In the genomic region with DNA sequence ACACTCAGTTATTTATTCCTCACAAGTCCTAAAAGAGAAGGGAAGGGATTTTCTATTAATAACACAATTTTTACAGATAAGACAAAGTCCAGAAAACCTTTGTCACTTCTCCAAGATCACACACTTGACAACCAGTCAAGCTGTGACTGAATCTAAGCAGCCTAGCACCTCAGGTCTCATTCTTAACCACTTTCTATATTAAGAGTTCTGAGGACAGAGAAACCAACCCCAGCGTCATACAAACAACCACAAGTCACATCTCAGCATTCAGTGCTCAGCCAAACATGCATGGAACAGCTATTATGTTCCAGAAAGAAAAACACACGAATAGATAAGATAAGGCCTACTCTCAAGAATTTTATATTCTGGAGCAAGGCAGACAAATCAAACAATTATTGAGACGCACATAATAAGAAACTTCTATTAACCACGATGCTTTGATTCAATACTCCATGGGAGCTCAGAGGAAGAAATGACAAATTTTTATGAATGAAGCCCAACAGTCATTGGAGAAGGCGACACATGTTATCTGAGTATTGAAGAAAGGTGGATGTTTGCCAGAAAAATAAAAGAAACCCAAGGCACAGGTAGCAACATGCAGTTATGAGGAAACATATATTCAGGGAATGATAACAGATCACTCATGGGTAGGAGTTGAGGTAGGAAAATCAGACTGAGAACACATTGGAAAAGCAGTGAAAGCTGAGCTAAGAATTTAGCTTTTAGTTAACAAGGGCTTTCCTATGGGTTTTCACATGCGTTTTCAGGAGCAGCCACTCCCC, we compare ENCODE assay signal across 22 cellular contexts.
A peak's percentile ranks its signal among the peaks of the same experiment; 100 is the strongest.
DNase-seq lines count a peak whose midpoint lies in the region; ATAC-seq, FAIRE-seq and TF ChIP-seq lines count a peak whose summit lies in the region.
"Had no signal": no experiment of that assay in that cellular context is flagged by ENCODE, and none has a peak within 500 bp of the region (broad histone marks: within the 10 kb centered on the region; RNA-seq: fewer than 3 reads in every experiment).

No MANE protein-coding gene starts in this region.

- peak; percentile 94 for ATAC-seq in GM18867 (IDR thresholded peaks at IDR 0.05; ENCODE audit: unreplicated experiment)
- peak; percentile 58 for ATAC-seq in HG03442 (IDR thresholded peaks at IDR 0.05; ENCODE audit: unreplicated experiment)
- peak; percentile 79 to 85 for ATAC-seq in right cardiac atrium
- ATAC-seq: activated CD8-positive, alpha-beta T cell treated with anti-CD3 and anti-CD28 coated beads, Interleukin-2, amount 10 ng/mL, durations not matched to agents 7 days and 5 days; CD8-positive, alpha-beta T cell; Panc1; sciatic nerve had no signal

- peaks cover 2% of the 10 kb centered on the region for H3K4me1 ChIP-seq in right cardiac atrium (ENCODE audit: control insufficient read depth, insufficient read depth, low read length)
- H3K4me1 ChIP-seq: BE2C had no signal

- DNase-seq in bronchial epithelial cell (ENCODE audit: low read depth) (peak; percentile 74), right cardiac atrium (no peak), foreskin fibroblast (no peak), NCI-H2029 (lab: John Stamatoyannopoulos, UW) (no peak), NCI-H1930 (lab: John Stamatoyannopoulos, UW) (no peak)
- DNase-seq: activated CD4-positive, alpha-beta T cell treated with anti-CD3 and anti-CD28 coated beads for 1 hour; activated CD8-positive, alpha-beta T cell treated with anti-CD3 and anti-CD28 coated beads, Interleukin-2, amount 10 ng/mL, durations not matched to agents 7 days and 5 days; amniotic stem cell; BE2C; CD8-positive, alpha-beta T cell; effector CD4-positive, alpha-beta T cell; naive B cell; NCI-H146; NCI-H748 treated with DMSO at 0.1 percent for 48 hours; SIG-M5; stimulated activated CD4-positive, alpha-beta T cell treated with anti-CD3 and anti-CD28 coated beads, Interleukin-4, amount 100 ng/mL, for 24 hours had no signal

- WGBS in right cardiac atrium, result 47% methylated on average over 6 of the region's 6 CpGs

- peak overlapping the region; percentile 83 for H3K27ac ChIP-seq in right cardiac atrium (ENCODE audit: low read length)
- H3K27ac ChIP-seq: tibial nerve had no signal

- H3K9me3 ChIP-seq in right cardiac atrium (ENCODE audit: control insufficient read depth, low read length), result no peaks in the 10 kb centered on the region

- H3K27me3 ChIP-seq in bronchial epithelial cell (ENCODE audit: control insufficient read depth, insufficient read depth, low read length) (no peaks in the 10 kb centered on the region), right cardiac atrium (ENCODE audit: control insufficient read depth, insufficient read depth) (no peaks in the 10 kb centered on the region)
- H3K27me3 ChIP-seq: BE2C, tibial nerve had no signal

- no peak for FAIRE-seq in bronchial epithelial cell (lab: Jason Lieb, UNC)
- FAIRE-seq: colon had no signal

- H3K36me3 ChIP-seq in bronchial epithelial cell (ENCODE audit: control insufficient read depth, insufficient read depth, low read length), result no peaks in the 10 kb centered on the region
- H3K36me3 ChIP-seq: BE2C, tibial nerve had no signal

- H3K4me3 ChIP-seq in bronchial epithelial cell (ENCODE audit: low read depth, low read length), result no peak overlapping the region
- H3K4me3 ChIP-seq in right cardiac atrium (ENCODE audit: low read length), result no peak overlapping the region
- H3K4me3 ChIP-seq in foreskin fibroblast (ENCODE audit: low read depth in 1 of 2, low read length in 2 of 2), result no peak overlapping the region
- H3K4me3 ChIP-seq: tibial nerve had no signal

- no peak for TF ChIP-seq CTCF in bronchial epithelial cell (IDR thresholded peaks at IDR 0.05; ENCODE audit: insufficient read depth, low read length, severe bottlenecking)
- no peak for TF ChIP-seq CTCF in foreskin fibroblast (IDR thresholded peaks at IDR 0.05; ENCODE audit: low read depth, low read length)

- intact Hi-C loops in right cardiac atrium (cut with DNase I), result no loop called here
